In genomic region chr10:94800551-94800950, GRCh38 we compare ENCODE assay signal across 2 cellular contexts. TPM values are rescaled to one million over a fixed set of nuclear protein-coding genes. Genes with fewer than 3 reads are reported as not detected.
"Had no signal": no experiment of that assay in that cellular context is flagged by ENCODE, and none has a peak within 500 bp of the region (broad histone marks: within the 10 kb centered on the region; RNA-seq: fewer than 3 reads in every experiment).

No MANE protein-coding gene starts in this region.

RNA-seq across cellular contexts. Expression of gene CYP2C19, which starts 38.1 kb away (rescaled TPM):
- total RNA-seq: G401, GM12878 had no signal
